Comparison of ENCODE assay signal across 9 cellular contexts in the genomic region with DNA sequence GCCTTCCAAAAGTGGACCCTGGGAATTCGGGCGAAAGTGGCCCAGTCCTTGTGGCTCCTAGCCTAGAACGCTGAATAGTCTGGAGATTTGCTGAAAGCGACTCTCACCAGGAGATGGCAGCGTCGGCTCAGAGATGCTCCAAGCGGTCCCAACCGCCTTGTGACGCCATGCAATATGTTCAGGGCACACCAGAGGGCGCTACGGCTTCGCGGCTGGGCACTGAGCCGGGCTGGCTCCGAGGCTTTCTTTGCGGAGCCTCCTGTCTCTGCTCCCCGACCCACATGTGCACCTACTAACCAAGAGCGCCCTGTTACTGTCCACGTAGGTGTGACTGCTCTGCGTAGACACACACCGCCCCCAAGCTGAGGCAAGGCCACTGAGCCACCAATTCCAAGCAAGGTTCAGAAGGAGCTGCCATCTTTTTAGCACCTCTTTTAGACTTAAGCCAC. TPM values are rescaled to one million over a fixed set of nuclear protein-coding genes. Genes with fewer than 3 reads are reported as not detected.
DNase-seq lines count a peak whose midpoint lies in the region; ATAC-seq and TF ChIP-seq lines count a peak whose summit lies in the region.
"Had no signal": no experiment of that assay in that cellular context is flagged by ENCODE, and none has a peak within 500 bp of the region (broad histone marks: within the 10 kb centered on the region; RNA-seq: fewer than 3 reads in every experiment).

No MANE protein-coding gene starts in this region.

- CTCF ChIA-PET in PC-3 (lab: Charles Lee) = interaction anchor here (0.6 kb wide), 2 partner anchors 65 to 348 kb away, joined by 3 to 4 read pairs; no protein-coding TSS in a partner anchor

- POLR2A ChIA-PET in PC-3 (lab: Charles Lee; ENCODE audit: unreplicated experiment) = no interaction called here

- no peaks in the 10 kb centered on the region for H3K27me3 ChIP-seq in DND-41 (ENCODE audit: insufficient read depth, low read length, poor library complexity)
- no peaks in the 10 kb centered on the region for H3K27me3 ChIP-seq in PC-3 (ENCODE audit: low read length)
- no peaks in the 10 kb centered on the region for H3K27me3 ChIP-seq in neural cell (ENCODE audit: insufficient read depth, low read depth, low read length)

- H3K4me2 ChIP-seq in DND-41 (ENCODE audit: insufficient read depth, low read length) = peak overlapping the region; percentile 44; the same call in 1 of the 2 replicates
- peak overlapping the region; percentile 80 for H3K4me2 ChIP-seq in PC-3 (ENCODE audit: low read length)
- H3K4me2 ChIP-seq in neural cell (ENCODE audit: low read length) = no peak overlapping the region

- H4K20me1 ChIP-seq in DND-41 (ENCODE audit: insufficient read depth, low read length) = no peaks in the 10 kb centered on the region
- H4K20me1 ChIP-seq in PC-3 (ENCODE audit: low read length) = no peaks in the 10 kb centered on the region
- no peaks in the 10 kb centered on the region for H4K20me1 ChIP-seq in neural cell (ENCODE audit: insufficient read depth)

- DNase-seq in DND-41 = peak; percentile 85
- DNase-seq in Jurkat, Clone E6-1 (ENCODE audit: low read depth, low spot score) = peak; percentile 68
- DNase-seq in PC-3 = peak; percentile 84
- DNase-seq in activated T-cell treated with anti-CD3 and anti-CD28 coated beads, Interleukin-2, amount 50 U/mL, for 24 hours = peak; percentile 92
- DNase-seq in fibroblast of gingiva (ENCODE audit: low read depth) = peak; percentile 69
- peak; percentile 87 for DNase-seq in stimulated activated naive CD8-positive, alpha-beta T cell treated with anti-CD3 and anti-CD28 coated beads, Interleukin-15, Interleukin-2, amounts not matched to agents 100 U/mL and 50 U/mL, for 24 hours

- H3K36me3 ChIP-seq in DND-41 (ENCODE audit: insufficient read depth, low read length) (no peaks in the 10 kb centered on the region), PC-3 (ENCODE audit: low read depth, low read length) (no peaks in the 10 kb centered on the region; the same call in 1 of the 2 replicates), neural cell (ENCODE audit: insufficient read depth, low read length) (no peaks in the 10 kb centered on the region)

- no peak overlapping the region for H3K27ac Mint-ChIP-seq in activated T-cell treated with anti-CD3 and anti-CD28 coated beads, Interleukin-2, amount 50 U/mL, for 24 hours
- H3K27ac Mint-ChIP-seq: stimulated activated naive CD8-positive, alpha-beta T cell treated with anti-CD3 and anti-CD28 coated beads, Interleukin-15, Interleukin-2, amounts not matched to agents 100 ng/mL and 50 ng/mL, for 24 hours had no signal

- peak overlapping the region; percentile 56 for H2AFZ ChIP-seq in DND-41 (ENCODE audit: low read depth, low read length)
- H2AFZ ChIP-seq in PC-3 (ENCODE audit: low read length) = peak overlapping the region; percentile 67
- H2AFZ ChIP-seq in neural cell (ENCODE audit: low read depth, low read length) = no peak overlapping the region

- intact Hi-C loops in PC-3 (cut with micrococcal nuclease) = loop anchor here (1.0 kb wide), 1 partner anchor 348 kb away; no protein-coding TSS in a partner anchor

- no TSS peak for BruUV-seq in PC-3 (replicated peaks; lab: Mats Ljungman, UMichigan)

- H3F3A ChIP-seq in PC-3 (ENCODE audit: low read length, unreplicated experiment) = no peaks in the 10 kb centered on the region
- no peaks in the 10 kb centered on the region for H3F3A ChIP-seq in neural cell (ENCODE audit: insufficient read depth, low read length, poor library complexity, severe bottlenecking)

- H3K9me2 ChIP-seq in PC-3 (replicated peaks; ENCODE audit: low read length) (no peaks in the 10 kb centered on the region), neural cell (ENCODE audit: insufficient read depth, low read length) (no peaks in the 10 kb centered on the region)

- TF ChIP-seq CTCF in DND-41 (IDR thresholded peaks at IDR 0.05; ENCODE audit: borderline replicate concordance, extremely low read depth, low read length, poor library complexity, severe bottlenecking) (peak; percentile 99), PC-3 (conservative IDR thresholded peaks at IDR 0.05; ENCODE audit: low read depth, low read length) (peak; percentile 97), neural cell (IDR thresholded peaks at IDR 0.05; ENCODE audit: poor library complexity, severe bottlenecking) (peak; percentile 100)

- H3K79me2 ChIP-seq in DND-41 (ENCODE audit: insufficient read depth, low read length) (no peaks in the 10 kb centered on the region), PC-3 (ENCODE audit: low read length) (no peaks in the 10 kb centered on the region), neural cell (replicated peaks; ENCODE audit: insufficient read depth, low read length) (no peaks in the 10 kb centered on the region)

- peaks cover 3% of the 10 kb centered on the region for H3K4me1 Mint-ChIP-seq in activated T-cell treated with anti-CD3 and anti-CD28 coated beads, Interleukin-2, amount 50 U/mL, for 24 hours (ENCODE audit: low read depth)

- H3K9me3 ChIP-seq in DND-41 (ENCODE audit: insufficient read depth, low read length, severe bottlenecking) = no peaks in the 10 kb centered on the region
- no peaks in the 10 kb centered on the region for H3K9me3 ChIP-seq in PC-3 (ENCODE audit: low read length)
- no peaks in the 10 kb centered on the region for H3K9me3 ChIP-seq in neural cell (ENCODE audit: low read length)

- TF ChIP-seq RAD21 in neural cell (conservative IDR thresholded peaks at IDR 0.05) = peak; percentile 100

- H3K4me3 Mint-ChIP-seq in activated T-cell treated with anti-CD3 and anti-CD28 coated beads, Interleukin-2, amount 50 U/mL, for 24 hours = peak overlapping the region; percentile 55
- H3K4me3 Mint-ChIP-seq: stimulated activated naive CD8-positive, alpha-beta T cell treated with anti-CD3 and anti-CD28 coated beads, Interleukin-15, Interleukin-2, amounts not matched to agents 100 ng/mL and 50 ng/mL, for 24 hours had no signal

- peaks cover 31% of the 10 kb centered on the region for H3K27me3 Mint-ChIP-seq in activated T-cell treated with anti-CD3 and anti-CD28 coated beads, Interleukin-2, amount 50 U/mL, for 24 hours

- H3K4me3 ChIP-seq in DND-41 (ENCODE audit: low read depth in 1 of 2, low read length in 2 of 2) (no peak overlapping the region), PC-3 (ENCODE audit: low read length) (peak overlapping the region; percentile 46; the same call in 1 of the 2 replicates), neural cell (ENCODE audit: low read length) (peak overlapping the region; percentile 55)
- no peak overlapping the region for H3K4me3 ChIP-seq in Jurkat, Clone E6-1 (ENCODE audit: low read length)

- H3K27ac ChIP-seq in DND-41 (ENCODE audit: low read length) (no peak overlapping the region), PC-3 (ENCODE audit: low read length) (no peak overlapping the region), neural cell (ENCODE audit: low read length) (no peak overlapping the region)

- peak; percentile 18 for TF ChIP-seq EP300 in neural cell (conservative IDR thresholded peaks at IDR 0.05; ENCODE audit: poor library complexity, severe bottlenecking)

- no peak overlapping the region for H3K9ac ChIP-seq in DND-41 (ENCODE audit: low read depth, low read length)
- H3K9ac ChIP-seq in PC-3 (ENCODE audit: low read length) = no peak overlapping the region
- no peak overlapping the region for H3K9ac ChIP-seq in neural cell (ENCODE audit: low read length)

- no peaks in the 10 kb centered on the region for H3K9me3 Mint-ChIP-seq in activated T-cell treated with anti-CD3 and anti-CD28 coated beads, Interleukin-2, amount 50 U/mL, for 24 hours
- H3K9me3 Mint-ChIP-seq: stimulated activated naive CD8-positive, alpha-beta T cell treated with anti-CD3 and anti-CD28 coated beads, Interleukin-15, Interleukin-2, amounts not matched to agents 100 ng/mL and 50 ng/mL, for 24 hours had no signal

- ATAC-seq in DND-41 (ENCODE audit: insufficient read depth, low read depth) (peak; percentile 98), GM21723 (IDR thresholded peaks at IDR 0.05; ENCODE audit: unreplicated experiment) (peak; percentile 99), PC-3 (peak; percentile 88)
- ATAC-seq in stimulated activated naive CD8-positive, alpha-beta T cell treated with anti-CD3 and anti-CD28 coated beads, Interleukin-15, Interleukin-2, amounts not matched to agents 100 U/mL and 50 U/mL, for 24 hours = peak; percentile 96

- H3K36me3 Mint-ChIP-seq in activated T-cell treated with anti-CD3 and anti-CD28 coated beads, Interleukin-2, amount 50 U/mL, for 24 hours (ENCODE audit: low read depth) = no peaks in the 10 kb centered on the region

- H3K4me1 ChIP-seq in DND-41 (ENCODE audit: insufficient read depth, low read length) (peaks cover 3% of the 10 kb centered on the region; the same call in 1 of the 2 replicates), PC-3 (ENCODE audit: insufficient read depth, low read length) (0 out of 2 replicates have a peak, but pooled peaks cover 7% of the 10 kb centered on the region)

TF ChIP-seq in neural cell, 6 proteins besides CTCF, POLR2A, EP300 and RAD21:
- TF ChIP-seq TAF1 (IDR thresholded peaks at IDR 0.05; ENCODE audit: low read depth) (no peak), MXI1 (conservative IDR thresholded peaks at IDR 0.05; ENCODE audit: poor library complexity, severe bottlenecking) (peak; percentile 62), SMC3 (conservative IDR thresholded peaks at IDR 0.05; ENCODE audit: poor library complexity) (peak; percentile 100)

RNA-seq across cellular contexts. Expression of a gene that starts 36.9 kb away (rescaled TPM):
- 4.9 TPM for polyA plus RNA-seq in Jurkat, Clone E6-1 (2012; ENCODE audit: insufficient read depth, insufficient read length)
- total RNA-seq in PC-3 (2014; rRNA removed) = 0.46 and 1.7 TPM in 2 replicates
- polyA plus RNA-seq in neural cell = 1.7 and 3.4 TPM in 2 replicates
- 2.3 TPM in 1 of 2 replicates, not detected in the other for polyA minus RNA-seq in neural cell

RNA-seq across cellular contexts. Expression of a gene that starts 45.1 kb away (rescaled TPM):
- 37.0 TPM for polyA plus RNA-seq in Jurkat, Clone E6-1 (2012; ENCODE audit: insufficient read depth, insufficient read length)
- total RNA-seq in PC-3 (2014; rRNA removed) = 12.7 and 15.0 TPM in 2 replicates
- polyA plus RNA-seq in neural cell = 11.6 and 12.2 TPM in 2 replicates
- 15.1 and 15.9 TPM in 2 replicates for polyA minus RNA-seq in neural cell

Comparison
In these comparisons a context has a peak if more than half of its experiments do, and no peak if none do; other contexts are left out.
1. H3K4me3 ChIP-seq: peak in PC-3 (single experiment) and neural cell (single experiment); none in DND-41 (0 of 2) and Jurkat, Clone E6-1 (single experiment).
2. Peak in every context shown above with its lines, with median percentiles within 50 percentile points of each other: ATAC-seq, DNase-seq and CTCF ChIP-seq.